In the genomic region with DNA sequence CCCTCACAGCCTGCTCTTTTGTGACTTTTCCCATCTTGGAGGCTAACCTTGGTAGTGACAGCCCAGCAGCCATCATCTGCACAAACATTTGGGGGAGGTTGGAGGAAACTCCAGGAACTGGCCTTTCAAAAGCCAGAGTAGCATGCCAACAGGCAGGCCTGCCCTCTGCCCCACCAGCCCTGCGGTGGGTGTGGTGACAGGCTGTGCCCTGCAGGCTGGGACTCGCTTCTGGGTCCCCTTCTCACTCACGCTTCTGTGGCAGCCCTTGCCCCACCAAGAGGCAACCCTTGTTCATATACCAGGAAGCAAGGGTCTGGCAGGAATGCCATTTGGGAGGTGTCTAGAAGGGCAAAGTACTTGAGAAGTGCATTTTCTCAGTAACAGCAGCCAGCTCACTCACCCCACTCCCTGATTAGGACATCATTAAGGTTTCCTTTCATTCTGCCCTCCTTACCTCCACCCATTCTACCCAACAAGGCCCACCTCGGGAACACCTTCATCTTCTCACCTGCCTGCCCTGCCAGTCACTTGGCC, we compare ENCODE assay signal across 1 cellular context.
TF ChIP-seq lines count a peak whose summit lies in the region.

No MANE protein-coding gene starts in this region.

TF ChIP-seq in WTC11, 78 proteins besides CTCF, POLR2A, EP300 and RAD21 (continued from another document):
- TF ChIP-seq, protein P1, sequence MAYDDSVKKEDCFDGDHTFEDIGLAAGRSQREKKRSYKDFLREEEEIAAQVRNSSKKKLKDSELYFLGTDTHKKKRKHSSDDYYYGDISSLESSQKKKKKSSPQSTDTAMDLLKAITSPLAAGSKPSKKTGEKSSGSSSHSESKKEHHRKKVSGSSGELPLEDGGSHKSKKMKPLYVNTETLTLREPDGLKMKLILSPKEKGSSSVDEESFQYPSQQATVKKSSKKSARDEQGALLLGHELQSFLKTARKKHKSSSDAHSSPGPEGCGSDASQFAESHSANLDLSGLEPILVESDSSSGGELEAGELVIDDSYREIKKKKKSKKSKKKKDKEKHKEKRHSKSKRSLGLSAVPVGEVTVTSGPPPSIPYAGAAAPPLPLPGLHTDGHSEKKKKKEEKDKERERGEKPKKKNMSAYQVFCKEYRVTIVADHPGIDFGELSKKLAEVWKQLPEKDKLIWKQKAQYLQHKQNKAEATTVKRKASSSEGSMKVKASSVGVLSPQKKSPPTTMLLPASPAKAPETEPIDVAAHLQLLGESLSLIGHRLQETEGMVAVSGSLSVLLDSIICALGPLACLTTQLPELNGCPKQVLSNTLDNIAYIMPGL (CRISPR knock-in tag; IDR thresholded peaks at IDR 0.05) = no peak
- TF ChIP-seq NFYB (CRISPR knock-in tag; conservative IDR thresholded peaks at IDR 0.05; ENCODE audit: low read depth) = no peak
- TF ChIP-seq CREM (CRISPR knock-in tag; IDR thresholded peaks at IDR 0.05) = no peak
- no peak for TF ChIP-seq ZNF138 (CRISPR knock-in tag; conservative IDR thresholded peaks at IDR 0.05)
- no peak for TF ChIP-seq ZNF317 (CRISPR knock-in tag; IDR thresholded peaks at IDR 0.05; ENCODE audit: borderline replicate concordance, low read depth)
